ENCODE assay signal across 11 cellular contexts in genomic region chr1:212288614-212289013, GRCh38. TPM values are rescaled to one million over a fixed set of nuclear protein-coding genes. Genes with fewer than 3 reads are reported as not detected.
DNase-seq lines count a peak whose midpoint lies in the region; ATAC-seq and TF ChIP-seq lines count a peak whose summit lies in the region.
"Had no signal": no experiment of that assay in that cellular context is flagged by ENCODE, and none has a peak within 500 bp of the region (broad histone marks: within the 10 kb centered on the region; RNA-seq: fewer than 3 reads in every experiment).

No MANE protein-coding gene starts in this region.

- no peaks in the 10 kb centered on the region for H3K9me3 Mint-ChIP-seq in activated naive CD4-positive, alpha-beta T cell treated with anti-CD3 and anti-CD28 coated beads, Interleukin-2, amount 10 ng/mL, durations not matched to agents 7 days and 5 days
- no peaks in the 10 kb centered on the region for H3K9me3 Mint-ChIP-seq in activated naive CD4-positive, alpha-beta T cell treated with anti-CD3 and anti-CD28 coated beads, Interleukin-2, amount 50 U/mL, for 72 hours
- no peaks in the 10 kb centered on the region for H3K9me3 Mint-ChIP-seq in activated CD8-positive, alpha-beta T cell treated with anti-CD3 and anti-CD28 coated beads for 36 hours
- H3K9me3 Mint-ChIP-seq in type B pancreatic cell, result no peaks in the 10 kb centered on the region

- peak overlapping the region; percentile 14 for H3K27ac Mint-ChIP-seq in activated naive CD4-positive, alpha-beta T cell treated with anti-CD3 and anti-CD28 coated beads, Interleukin-2, amount 10 ng/mL, durations not matched to agents 7 days and 5 days
- H3K27ac Mint-ChIP-seq in activated naive CD4-positive, alpha-beta T cell treated with anti-CD3 and anti-CD28 coated beads, Interleukin-2, amount 50 U/mL, for 72 hours, result no peak overlapping the region
- H3K27ac Mint-ChIP-seq in activated CD8-positive, alpha-beta T cell treated with anti-CD3 and anti-CD28 coated beads for 36 hours, result no peak overlapping the region
- H3K27ac Mint-ChIP-seq in type B pancreatic cell, result no peak overlapping the region

- peaks cover 46% of the 10 kb centered on the region for H3K36me3 Mint-ChIP-seq in activated naive CD4-positive, alpha-beta T cell treated with anti-CD3 and anti-CD28 coated beads, Interleukin-2, amount 10 ng/mL, durations not matched to agents 7 days and 5 days
- H3K36me3 Mint-ChIP-seq in activated naive CD4-positive, alpha-beta T cell treated with anti-CD3 and anti-CD28 coated beads, Interleukin-2, amount 50 U/mL, for 72 hours, result peaks cover 7 to 19% of the 10 kb centered on the region in 2 donors
- H3K36me3 Mint-ChIP-seq in activated CD8-positive, alpha-beta T cell treated with anti-CD3 and anti-CD28 coated beads for 36 hours (ENCODE audit: low read depth), result peaks cover 4% of the 10 kb centered on the region
- no peaks in the 10 kb centered on the region for H3K36me3 Mint-ChIP-seq in type B pancreatic cell

- CTCF ChIA-PET in activated naive CD4-positive, alpha-beta T cell treated with anti-CD3 and anti-CD28 coated beads, Interleukin-2, amount 10 ng/mL, durations not matched to agents 7 days and 5 days (lab: Charles Lee), result interaction anchor here (2.4 kb wide), 1 partner anchor 168 kb away, joined by 8 read pairs; no protein-coding TSS in a partner anchor
- CTCF ChIA-PET in activated CD8-positive, alpha-beta T cell treated with anti-CD3 and anti-CD28 coated beads for 36 hours (lab: Charles Lee), result interaction anchor here (0.9 to 1.5 kb wide), 2 partner anchors 167 to 218 kb away, joined by 3 to 7 read pairs; no protein-coding TSS in a partner anchor

- TF ChIP-seq CTCF in activated CD8-positive, alpha-beta T cell treated with anti-CD3 and anti-CD28 coated beads for 36 hours (IDR thresholded peaks at IDR 0.05), result no peak
- TF ChIP-seq CTCF in type B pancreatic cell (conservative IDR thresholded peaks at IDR 0.05), result no peak

- H3K4me3 Mint-ChIP-seq in activated naive CD4-positive, alpha-beta T cell treated with anti-CD3 and anti-CD28 coated beads, Interleukin-2, amount 10 ng/mL, durations not matched to agents 7 days and 5 days, result peak overlapping the region; percentile 86
- peak overlapping the region; percentile 96 for H3K4me3 Mint-ChIP-seq in activated CD8-positive, alpha-beta T cell treated with anti-CD3 and anti-CD28 coated beads for 36 hours
- peak overlapping the region; percentile 59 for H3K4me3 Mint-ChIP-seq in type B pancreatic cell

- peaks cover 63% of the 10 kb centered on the region for H3K4me1 Mint-ChIP-seq in activated naive CD4-positive, alpha-beta T cell treated with anti-CD3 and anti-CD28 coated beads, Interleukin-2, amount 10 ng/mL, durations not matched to agents 7 days and 5 days
- peaks cover 59% of the 10 kb centered on the region for H3K4me1 Mint-ChIP-seq in activated CD8-positive, alpha-beta T cell treated with anti-CD3 and anti-CD28 coated beads for 36 hours (ENCODE audit: low read depth)
- peaks cover 33% of the 10 kb centered on the region for H3K4me1 Mint-ChIP-seq in type B pancreatic cell (ENCODE audit: unreplicated experiment)

- peaks cover 6% of the 10 kb centered on the region for H3K27me3 Mint-ChIP-seq in activated naive CD4-positive, alpha-beta T cell treated with anti-CD3 and anti-CD28 coated beads, Interleukin-2, amount 10 ng/mL, durations not matched to agents 7 days and 5 days
- no peaks in the 10 kb centered on the region for H3K27me3 Mint-ChIP-seq in activated CD8-positive, alpha-beta T cell treated with anti-CD3 and anti-CD28 coated beads for 36 hours
- H3K27me3 Mint-ChIP-seq in type B pancreatic cell, result peaks cover 3% of the 10 kb centered on the region

- intact Hi-C loops in activated CD8-positive, alpha-beta T cell treated with anti-CD3 and anti-CD28 coated beads for 36 hours (cut with micrococcal nuclease), result loop anchor here (5.0 to 10.0 kb wide), 2 partner anchors 226 to 266 kb away; no protein-coding TSS in a partner anchor
- intact Hi-C loops in head of caudate nucleus (cut with DNase I), result loop anchor here (5.0 to 10.0 kb wide), 3 partner anchors 166 to 316 kb away; partner anchors contain the start of gene ATF3

- POLR2A ChIA-PET in activated CD8-positive, alpha-beta T cell treated with anti-CD3 and anti-CD28 coated beads for 36 hours (lab: Charles Lee), result no interaction called here

- DNase-seq in activated naive CD4-positive, alpha-beta T cell treated with anti-CD3 and anti-CD28 coated beads, Interleukin-2, amount 10 ng/mL, durations not matched to agents 7 days and 5 days, result no peak
- no peak for DNase-seq in activated naive CD4-positive, alpha-beta T cell treated with anti-CD3 and anti-CD28 coated beads, Interleukin-2, amount 50 U/mL, for 72 hours (ENCODE audit: low spot score in 2 of 2)
- no peak for DNase-seq in activated CD8-positive, alpha-beta T cell treated with anti-CD3 and anti-CD28 coated beads for 36 hours
- DNase-seq in hepatic stellate cell (ENCODE audit: low spot score), result peak; percentile 44
- DNase-seq in type B pancreatic cell (ENCODE audit: extremely low spot score, unreplicated experiment), result no peak
- DNase-seq in cerebellum (ENCODE audit: low spot score), result no peak
- no peak for DNase-seq in AG08396 (ENCODE audit: low spot score)
- DNase-seq in head of caudate nucleus, result no peak
- DNase-seq: amygdala, DMS79 treated with DMSO at 0.1 percent for 48 hours, NCI-H526 had no signal

- ATAC-seq in activated naive CD4-positive, alpha-beta T cell treated with anti-CD3 and anti-CD28 coated beads, Interleukin-2, amount 50 U/mL, for 72 hours, result no peak
- ATAC-seq in activated CD8-positive, alpha-beta T cell treated with anti-CD3 and anti-CD28 coated beads for 36 hours, result no peak

RNA-seq across cellular contexts. Expression of gene PPP2R5A, which starts 3.4 kb away (rescaled TPM):
- total RNA-seq in activated naive CD4-positive, alpha-beta T cell treated with anti-CD3 and anti-CD28 coated beads, Interleukin-2, amount 50 U/mL, for 72 hours, result 10 to 100 TPM; 28.1 to 33.1 TPM
- total RNA-seq in activated CD8-positive, alpha-beta T cell treated with anti-CD3 and anti-CD28 coated beads for 36 hours, result 10 to 100 TPM; 35.2 to 36.5 TPM
- total RNA-seq in type B pancreatic cell (ENCODE audit: low replicate concordance) (20.6 and 34.0 TPM in 2 replicates), cerebellum (15.7 TPM)
